In genomic region chr1:166808959-166809358, GRCh38 we compare ENCODE assay signal across 22 cellular contexts.
"Had no signal": no experiment of that assay in that cellular context is flagged by ENCODE, and none has a peak within 500 bp of the region (broad histone marks: within the 10 kb centered on the region; RNA-seq: fewer than 3 reads in every experiment).

No MANE protein-coding gene starts in this region.

- H3K9me3 ChIP-seq: SK-N-SH had no signal

- H3K4me3 Mint-ChIP-seq: IgD-negative memory B cell, T-cell had no signal

- ATAC-seq: Panc1, PC-3, T-cell had no signal

- H3K9ac ChIP-seq: SK-N-SH had no signal

- H3K9me3 Mint-ChIP-seq: T-cell had no signal

- H3K27ac Mint-ChIP-seq: T-cell had no signal

- H3K4me3 ChIP-seq: MG63 had no signal

- H3K36me3 ChIP-seq: MG63 had no signal

- H3K4me2 ChIP-seq: SK-N-SH had no signal

- H3K27me3 ChIP-seq: MG63 had no signal

- H3K27ac ChIP-seq: HL-60, RWPE1 had no signal

- H3K36me3 Mint-ChIP-seq: IgD-negative memory B cell had no signal

- H3K9me2 ChIP-seq: SK-N-SH had no signal

- H3K4me1 Mint-ChIP-seq: T-cell had no signal

- DNase-seq: KBM-7; MG63; NCI-H1092; NCI-H1105 treated with DMSO at 0.1 percent for 48 hours; NCI-H1417 treated with DMSO at 0.1 percent for 48 hours; NCI-H146; NCI-H187; NCI-H2029; NCI-H2081 treated with DMSO at 0.1 percent for 48 hours; NCI-H226; NCI-H446 treated with DMSO at 0.1 percent for 48 hours; NCI-H510A treated with DMSO at 0.1 percent for 48 hours; NK-92 treated with Interleukin-12 subunit alpha and Interleukin-12 subunit beta, amount 100 ng/mL, for 24 hours; PC-3; SHP77; SK-N-SH; SW 1271; T-cell had no signal
